Comparison of ENCODE assay signal across 25 cellular contexts in the genomic region with DNA sequence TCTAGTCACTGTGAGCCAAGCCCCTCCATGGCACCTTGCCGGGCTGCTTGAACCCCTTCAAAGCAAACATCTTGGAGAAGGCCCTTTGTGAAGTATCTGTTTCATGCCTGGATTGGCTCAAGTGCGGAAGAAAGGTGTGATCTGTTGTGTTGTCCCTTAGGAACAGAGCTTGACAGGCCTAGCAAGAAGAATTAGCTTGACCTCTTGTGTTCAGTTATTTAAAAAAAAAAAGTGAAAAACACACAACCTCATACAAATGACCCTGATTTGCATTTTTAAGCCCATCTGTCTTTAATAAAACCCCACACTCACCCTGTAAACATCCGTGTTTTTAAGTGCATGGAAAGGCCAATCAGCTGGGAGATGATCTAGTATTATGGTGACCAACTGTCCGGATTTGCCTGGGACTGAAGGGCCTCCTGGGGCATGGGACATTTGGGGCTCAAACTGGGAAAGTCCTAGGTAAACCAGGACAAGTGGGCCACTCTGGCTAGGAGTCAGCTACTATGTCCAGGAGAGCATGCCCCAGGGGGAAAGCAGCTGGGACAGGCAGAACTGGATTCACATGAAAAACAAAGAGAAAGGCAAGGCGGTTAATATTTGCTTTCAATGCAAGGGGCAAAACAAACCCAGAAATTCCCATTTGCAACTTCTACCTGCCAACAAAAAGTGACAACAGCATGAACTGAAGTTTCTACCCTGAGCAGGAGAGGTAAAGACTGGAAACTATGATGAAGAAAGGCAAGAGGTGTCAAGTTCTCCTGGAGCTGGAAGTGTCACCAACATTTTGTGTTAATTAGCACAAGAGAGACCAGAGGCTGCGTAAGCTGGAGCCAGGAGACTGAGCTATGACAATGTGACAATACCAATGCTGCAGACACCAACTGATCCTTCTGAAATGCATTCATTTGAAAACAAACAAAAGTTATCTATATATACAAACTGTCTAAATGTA.
DNase-seq lines count a peak whose midpoint lies in the region; ATAC-seq, FAIRE-seq and TF ChIP-seq lines count a peak whose summit lies in the region.
"Had no signal": no experiment of that assay in that cellular context is flagged by ENCODE, and none has a peak within 500 bp of the region (broad histone marks: within the 10 kb centered on the region; RNA-seq: fewer than 3 reads in every experiment).

No MANE protein-coding gene starts in this region.

- no peaks in the 10 kb centered on the region for H3K4me1 Mint-ChIP-seq in CD4-positive, alpha-beta T cell (ENCODE audit: low read depth)
- H3K4me1 Mint-ChIP-seq: CD4-positive, alpha-beta memory T cell had no signal

- H3K27ac ChIP-seq in RWPE2 (ENCODE audit: poor library complexity, severe bottlenecking) (no peak overlapping the region), spleen (no peak overlapping the region), Peyer's patch (no peak overlapping the region)
- H3K27ac ChIP-seq in CD4-positive, alpha-beta T cell (ENCODE audit: low read depth, low read length), result no peak overlapping the region
- H3K27ac ChIP-seq: WERI-Rb-1 had no signal

- ATAC-seq in RWPE2 (ENCODE audit: low read depth) (no peak), GM18519 (IDR thresholded peaks at IDR 0.05; ENCODE audit: low FRiP score, unreplicated experiment) (no peak)
- no peak for ATAC-seq in CD4-positive, alpha-beta T cell (ENCODE audit: poor library complexity)
- ATAC-seq: naive thymus-derived CD8-positive, alpha-beta T cell; right cardiac atrium had no signal

- no peak overlapping the region for H3K4me3 ChIP-seq in RWPE2 (ENCODE audit: severe bottlenecking)
- no peak overlapping the region for H3K4me3 ChIP-seq in fibroblast of villous mesenchyme (ENCODE audit: low read depth, low read length)
- no peak overlapping the region for H3K4me3 ChIP-seq in spleen
- H3K4me3 ChIP-seq in Peyer's patch, result no peak overlapping the region
- H3K4me3 ChIP-seq: HAP-1 had no signal

- intact Hi-C loops in spleen (cut with DNase I; ENCODE audit: low total_unique reads), result no loop called here
- intact Hi-C loops in CD4-positive, alpha-beta T cell (cut with DNase I, micrococcal nuclease), result no loop called here

- peak; percentile 31 for FAIRE-seq in GM12891 (lab: Jason Lieb, UNC)
- FAIRE-seq: endothelial cell of umbilical vein, G401.6, islet of Langerhans had no signal

- H3K4me1 ChIP-seq in RWPE2 (ENCODE audit: insufficient read depth, poor library complexity, severe bottlenecking) (no peaks in the 10 kb centered on the region), spleen (no peaks in the 10 kb centered on the region), Peyer's patch (peaks cover 0 to 13% (median 0%) of the 10 kb centered on the region in 4 donors)
- H3K4me1 ChIP-seq: HAP-1 had no signal

- WGBS in spleen, 5 donors, result 83 to 94% (median 87%) methylated on average over 6 of the region's 6 CpGs

- H3K36me3 Mint-ChIP-seq in CD4-positive, alpha-beta T cell (ENCODE audit: low read depth), result no peaks in the 10 kb centered on the region
- H3K36me3 Mint-ChIP-seq: CD4-positive, alpha-beta memory T cell had no signal

- TF ChIP-seq POLR2A in GM12891 (IDR thresholded peaks at IDR 0.05; ENCODE audit: low read depth, low read length) (no peak), spleen (IDR thresholded peaks at IDR 0.05) (no peak), Peyer's patch (IDR thresholded peaks at IDR 0.05) (no peak)

- H3K9me3 Mint-ChIP-seq in CD4-positive, alpha-beta T cell, result no peaks in the 10 kb centered on the region

- DNase-seq in GM12891 (ENCODE audit: insufficient read length, low spot score), result no peak
- DNase-seq in RWPE2 (ENCODE audit: low spot score), result peak; percentile 26
- peak; percentile 43 for DNase-seq in fibroblast of villous mesenchyme (ENCODE audit: low read depth)
- peak; percentile 44 for DNase-seq in spleen
- DNase-seq in CD4-positive, alpha-beta T cell, result no peak
- no peak for DNase-seq in Peyer's patch
- DNase-seq: activated CD4-positive, alpha-beta T cell treated with anti-CD3 and anti-CD28 coated beads for 48 hours; activated CD8-positive, alpha-beta memory T cell treated with anti-CD3 and anti-CD28 coated beads for 24 hours; activated effector memory CD4-positive, alpha-beta T cell treated with anti-CD3 and anti-CD28 coated beads, Interleukin-2, amount 50 U/mL, for 16 hours; CD4-positive, alpha-beta memory T cell; DMS153; glutamatergic neuron; naive thymus-derived CD8-positive, alpha-beta T cell; NCI-H1105 treated with DMSO at 0.1 percent for 48 hours; NCI-H2029 treated with DMSO at 0.1 percent for 48 hours; NCI-H446; right cardiac atrium; stimulated activated CD4-positive, alpha-beta T cell treated with anti-CD3 and anti-CD28 coated beads, Interleukin-2, amount 100 ng/mL, for 48 hours; trophoblast cell; WERI-Rb-1 had no signal

- H3K9me3 ChIP-seq in RWPE2 (ENCODE audit: severe bottlenecking) (no peaks in the 10 kb centered on the region), spleen (no peaks in the 10 kb centered on the region), Peyer's patch (no peaks in the 10 kb centered on the region)
- no peaks in the 10 kb centered on the region for H3K9me3 ChIP-seq in CD4-positive, alpha-beta T cell (ENCODE audit: control insufficient read depth, low read length)
- H3K9me3 ChIP-seq: HAP-1 had no signal

- TF ChIP-seq CTCF in RWPE2 (IDR thresholded peaks at IDR 0.05; ENCODE audit: poor library complexity, severe bottlenecking) (no peak), fibroblast of villous mesenchyme (IDR thresholded peaks at IDR 0.05; ENCODE audit: insufficient read depth, low read depth, low read length) (no peak), spleen (IDR thresholded peaks at IDR 0.05 in 8 of 11, conservative IDR thresholded peaks at IDR 0.05 in 3 of 11) (no peak), Peyer's patch (IDR thresholded peaks at IDR 0.05) (no peak)
- no peak for TF ChIP-seq CTCF in CD4-positive, alpha-beta T cell (IDR thresholded peaks at IDR 0.05)

- POLR2A ChIA-PET in CD4-positive, alpha-beta T cell (lab: Charles Lee), result no interaction called here

- H3K27ac Mint-ChIP-seq in CD4-positive, alpha-beta T cell, result no peak overlapping the region
- H3K27ac Mint-ChIP-seq: CD4-positive, alpha-beta memory T cell; naive thymus-derived CD8-positive, alpha-beta T cell had no signal

- H3K27me3 Mint-ChIP-seq in CD4-positive, alpha-beta T cell, result no peaks in the 10 kb centered on the region

- CTCF ChIA-PET in CD4-positive, alpha-beta T cell (lab: Charles Lee), result no interaction called here

- H3K36me3 ChIP-seq in RWPE2 (ENCODE audit: low read depth), result no peaks in the 10 kb centered on the region
- H3K36me3 ChIP-seq in spleen, result no peaks in the 10 kb centered on the region
- no peaks in the 10 kb centered on the region for H3K36me3 ChIP-seq in Peyer's patch
- H3K36me3 ChIP-seq: HAP-1 had no signal

- no peaks in the 10 kb centered on the region for H3K27me3 ChIP-seq in RWPE2 (ENCODE audit: insufficient read depth, poor library complexity, severe bottlenecking)
- H3K27me3 ChIP-seq in spleen (replicated peaks in 1 of 7), result no peaks in the 10 kb centered on the region
- H3K27me3 ChIP-seq in CD4-positive, alpha-beta T cell (ENCODE audit: control insufficient read depth, insufficient read depth, low read length), result no peaks in the 10 kb centered on the region
- H3K27me3 ChIP-seq in Peyer's patch, result no peaks in the 10 kb centered on the region

- no peak overlapping the region for H3K4me3 Mint-ChIP-seq in CD4-positive, alpha-beta T cell
- H3K4me3 Mint-ChIP-seq: CD4-positive, alpha-beta memory T cell; naive thymus-derived CD8-positive, alpha-beta T cell had no signal

TF ChIP-seq in GM12891, 5 proteins besides CTCF, POLR2A, EP300 and RAD21:
- no peak for TF ChIP-seq POLR2AphosphoS5 (IDR thresholded peaks at IDR 0.05; ENCODE audit: low read depth, low read length)
- TF ChIP-seq TAF1 (IDR thresholded peaks at IDR 0.05; ENCODE audit: low read depth, low read length), result no peak
- no peak for TF ChIP-seq POU2F2 (IDR thresholded peaks at IDR 0.05; ENCODE audit: low read depth, low read length)
- TF ChIP-seq PAX5 (IDR thresholded peaks at IDR 0.05; ENCODE audit: insufficient read depth, low read length, severe bottlenecking), result no peak
- TF ChIP-seq SPI1 (IDR thresholded peaks at IDR 0.05; ENCODE audit: low read depth, low read length), result no peak

Comparison
In these comparisons a context has a peak if more than half of its experiments do, and no peak if none do; other contexts are left out.
1. DNase-seq: peak in RWPE2 (single experiment), fibroblast of villous mesenchyme (single experiment) and spleen (single experiment); none in GM12891 (single experiment), CD4-positive, alpha-beta T cell (0 of 10) and Peyer's patch (0 of 3).